In the genomic region with DNA sequence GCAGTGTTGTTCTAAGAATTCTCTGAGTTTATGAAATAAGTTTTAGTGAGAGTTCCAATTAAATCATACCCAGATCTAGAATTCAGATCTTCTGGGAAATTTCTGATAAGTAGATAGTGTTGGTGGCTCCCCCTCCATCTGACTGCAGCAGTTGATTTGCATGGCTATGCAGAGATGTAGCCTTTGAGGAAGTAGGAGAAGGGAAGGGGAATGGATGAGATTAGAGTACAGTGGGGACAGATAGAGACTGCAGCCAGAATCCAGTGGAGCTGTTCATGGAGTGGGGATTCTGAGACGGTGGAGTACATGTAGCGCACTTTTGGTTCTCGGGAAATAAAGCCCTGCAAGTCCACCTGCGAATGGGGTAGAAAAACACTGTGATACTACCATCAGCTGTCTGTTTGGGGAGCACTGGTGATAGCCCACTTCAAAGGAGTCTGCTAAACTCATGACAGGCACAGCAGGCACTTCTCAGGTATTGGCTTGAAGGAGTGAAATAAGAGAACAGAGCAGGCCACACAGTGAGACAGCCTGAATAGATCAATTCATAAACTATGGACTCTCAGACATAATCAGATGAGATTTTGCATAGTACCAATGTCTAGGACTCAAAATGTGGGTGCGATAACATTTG, we compare ENCODE assay signal across 24 cellular contexts.
"Had no signal": no experiment of that assay in that cellular context is flagged by ENCODE, and none has a peak within 500 bp of the region (broad histone marks: within the 10 kb centered on the region; RNA-seq: fewer than 3 reads in every experiment).

No MANE protein-coding gene starts in this region.

- H3K27ac Mint-ChIP-seq: activated CD4-positive, alpha-beta T cell treated with anti-CD3 and anti-CD28 coated beads, Interleukin-2, amount 10 ng/mL, durations not matched to agents 7 days and 5 days; activated naive CD8-positive, alpha-beta T cell treated with anti-CD3 and anti-CD28 coated beads for 36 hours; activated T-helper 17 cell treated with anti-CD3 and anti-CD28 coated beads, Interleukin-2, amount 50 U/mL, for 72 hours; immature natural killer cell; naive thymus-derived CD4-positive, alpha-beta T cell; stimulated activated effector memory CD8-positive, alpha-beta T cell treated with anti-CD3 and anti-CD28 coated beads, Interleukin-12 subunit alpha, Interleukin-12 subunit beta, amount 100 ng/mL, for 72 hours; T-helper 1 cell treated with Interleukin-12 subunit alpha and Interleukin-12 subunit beta and Interleukin-4 antibody, amounts not matched to agents 30 μg/mL and 1 μg/mL, for 36 hours had no signal

- H3K27ac ChIP-seq: breast epithelium, epithelial cell of prostate, foreskin keratinocyte, hepatocyte, left lung, transverse colon, uterus had no signal

- H3K4me3 ChIP-seq: breast epithelium, coronary artery, hepatocyte, left lung, lung, transverse colon, uterus had no signal

- H3K36me3 ChIP-seq: breast epithelium, left lung, transverse colon, uterus had no signal

- DNase-seq: activated CD4-positive, alpha-beta T cell treated with anti-CD3 and anti-CD28 coated beads, Interleukin-2, amount 10 ng/mL, durations not matched to agents 7 days and 5 days; activated CD4-positive, CD25-positive, alpha-beta regulatory T cell treated with anti-CD3 and anti-CD28 coated beads, Interleukin-2, amount 50 U/mL, for 72 hours; activated naive CD4-positive, alpha-beta T cell; activated naive CD8-positive, alpha-beta T cell treated with anti-CD3 and anti-CD28 coated beads for 36 hours; activated T-cell treated with anti-CD3 and anti-CD28 coated beads, Interleukin-2, amount 50 U/mL, for 1 hour; foreskin keratinocyte; glutamatergic neuron; immature natural killer cell; left lung; naive thymus-derived CD4-positive, alpha-beta T cell; small intestine; stimulated activated CD4-positive, alpha-beta T cell treated with anti-CD3 and anti-CD28 coated beads, Interleukin-2, amount 100 ng/mL, for 24 hours; T1000; transverse colon; uterus had no signal

- H3K27me3 Mint-ChIP-seq: activated CD4-positive, alpha-beta T cell treated with anti-CD3 and anti-CD28 coated beads, Interleukin-2, amount 10 ng/mL, durations not matched to agents 7 days and 5 days; activated naive CD8-positive, alpha-beta T cell treated with anti-CD3 and anti-CD28 coated beads for 36 hours; central memory CD8-positive, alpha-beta T cell had no signal

- H3K27me3 ChIP-seq: breast epithelium, foreskin keratinocyte, hepatocyte, left lung, transverse colon, uterus had no signal

- H3K4me1 ChIP-seq: breast epithelium, foreskin keratinocyte, left lung, uterus had no signal

- H3K4me3 Mint-ChIP-seq: activated CD4-positive, alpha-beta T cell treated with anti-CD3 and anti-CD28 coated beads, Interleukin-2, amount 10 ng/mL, durations not matched to agents 7 days and 5 days; activated naive CD8-positive, alpha-beta T cell treated with anti-CD3 and anti-CD28 coated beads for 36 hours; activated T-helper 17 cell treated with anti-CD3 and anti-CD28 coated beads, Interleukin-2, amount 50 U/mL, for 72 hours; central memory CD8-positive, alpha-beta T cell; immature natural killer cell; naive thymus-derived CD4-positive, alpha-beta T cell; stimulated activated effector memory CD8-positive, alpha-beta T cell treated with anti-CD3 and anti-CD28 coated beads, Interleukin-12 subunit alpha, Interleukin-12 subunit beta, amount 100 ng/mL, for 72 hours; T-helper 1 cell treated with Interleukin-12 subunit alpha and Interleukin-12 subunit beta and Interleukin-4 antibody, amounts not matched to agents 30 μg/mL and 1 μg/mL, for 36 hours had no signal

- ATAC-seq: naive thymus-derived CD4-positive, alpha-beta T cell had no signal

- H3K79me2 ChIP-seq: hepatocyte had no signal

- H3K4me2 ChIP-seq: hepatocyte had no signal

- H3K36me3 Mint-ChIP-seq: activated naive CD8-positive, alpha-beta T cell treated with anti-CD3 and anti-CD28 coated beads for 36 hours; immature natural killer cell; stimulated activated effector memory CD8-positive, alpha-beta T cell treated with anti-CD3 and anti-CD28 coated beads, Interleukin-12 subunit alpha, Interleukin-12 subunit beta, amount 100 ng/mL, for 72 hours had no signal

- H2AFZ ChIP-seq: hepatocyte had no signal

- H3K9me3 ChIP-seq: breast epithelium, left lung, transverse colon, uterus had no signal

- FAIRE-seq: small intestine had no signal

- H3K9me3 Mint-ChIP-seq: activated CD4-positive, alpha-beta T cell treated with anti-CD3 and anti-CD28 coated beads, Interleukin-2, amount 10 ng/mL, durations not matched to agents 7 days and 5 days; activated naive CD8-positive, alpha-beta T cell treated with anti-CD3 and anti-CD28 coated beads for 36 hours; activated T-helper 17 cell treated with anti-CD3 and anti-CD28 coated beads, Interleukin-2, amount 50 U/mL, for 72 hours; central memory CD8-positive, alpha-beta T cell; immature natural killer cell; stimulated activated effector memory CD8-positive, alpha-beta T cell treated with anti-CD3 and anti-CD28 coated beads, Interleukin-12 subunit alpha, Interleukin-12 subunit beta, amount 100 ng/mL, for 72 hours; T-helper 1 cell treated with Interleukin-12 subunit alpha and Interleukin-12 subunit beta and Interleukin-4 antibody, amounts not matched to agents 30 μg/mL and 1 μg/mL, for 36 hours had no signal

- H3K4me1 Mint-ChIP-seq: activated CD4-positive, alpha-beta T cell treated with anti-CD3 and anti-CD28 coated beads, Interleukin-2, amount 10 ng/mL, durations not matched to agents 7 days and 5 days; activated T-helper 17 cell treated with anti-CD3 and anti-CD28 coated beads, Interleukin-2, amount 50 U/mL, for 72 hours; central memory CD8-positive, alpha-beta T cell; immature natural killer cell; stimulated activated effector memory CD8-positive, alpha-beta T cell treated with anti-CD3 and anti-CD28 coated beads, Interleukin-12 subunit alpha, Interleukin-12 subunit beta, amount 100 ng/mL, for 72 hours had no signal
